In the genomic region with DNA sequence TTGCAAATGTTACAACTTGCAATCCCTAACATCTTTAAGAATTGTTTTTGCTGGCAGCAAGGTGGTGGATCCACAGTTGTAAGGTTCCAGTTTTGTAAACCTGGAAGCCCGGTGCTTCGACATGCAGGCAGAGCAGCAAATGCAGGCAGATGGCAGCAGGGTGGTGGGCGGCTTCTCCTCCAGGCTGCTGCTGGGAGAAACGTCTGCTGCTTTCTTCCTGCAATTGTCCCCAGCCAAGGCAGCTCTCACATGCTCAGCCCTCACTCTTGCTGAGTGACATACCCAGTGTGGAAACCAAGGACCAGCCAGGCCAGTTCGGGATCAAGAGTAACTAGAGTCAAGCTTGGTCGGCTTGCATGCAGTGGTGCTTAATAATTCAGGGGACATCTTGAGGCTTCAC, we compare ENCODE assay signal across 15 cellular contexts.
DNase-seq lines count a peak whose midpoint lies in the region; ATAC-seq and TF ChIP-seq lines count a peak whose summit lies in the region.
"Had no signal": no experiment of that assay in that cellular context is flagged by ENCODE, and none has a peak within 500 bp of the region (broad histone marks: within the 10 kb centered on the region; RNA-seq: fewer than 3 reads in every experiment).

No MANE protein-coding gene starts in this region.

- H2AFZ ChIP-seq in GM23248 = no peak overlapping the region

- H2BK15ac ChIP-seq in mesendoderm (replicated peaks; ENCODE audit: low read depth) = no peak overlapping the region

- H2BK5ac ChIP-seq in mesendoderm (ENCODE audit: low read length) = no peak overlapping the region

- no peak overlapping the region for H4K5ac ChIP-seq in mesendoderm (ENCODE audit: low read length)

- peaks cover 6% of the 10 kb centered on the region; the same call in 1 of the 2 replicates for H3K36me3 ChIP-seq in GM23248 (ENCODE audit: low read depth)
- H3K36me3 ChIP-seq in ascending aorta = peaks cover 0 to 9% of the 10 kb centered on the region in 2 donors
- H3K36me3 ChIP-seq in sigmoid colon = peaks cover 0 to 3% (median 0%) of the 10 kb centered on the region in 4 donors
- H3K36me3 ChIP-seq in mesendoderm (ENCODE audit: control insufficient read depth, insufficient read depth, low read length) = no peaks in the 10 kb centered on the region
- H3K36me3 ChIP-seq: adrenal gland had no signal

- H3K27me3 ChIP-seq in GM23248 (replicated peaks; ENCODE audit: insufficient read depth) = no peaks in the 10 kb centered on the region
- H3K27me3 ChIP-seq in ascending aorta = no peaks in the 10 kb centered on the region
- H3K27me3 ChIP-seq in sigmoid colon = no peaks in the 10 kb centered on the region
- H3K27me3 ChIP-seq in mesendoderm (ENCODE audit: insufficient read depth, low read length, poor library complexity) = no peaks in the 10 kb centered on the region
- H3K27me3 ChIP-seq: adrenal gland had no signal

- H3K4me3 Mint-ChIP-seq in activated CD8-positive, alpha-beta T cell treated with anti-CD3 and anti-CD28 coated beads, Interleukin-2, amount 10 ng/mL, durations not matched to agents 7 days and 5 days = no peak overlapping the region
- H3K4me3 Mint-ChIP-seq: activated T-cell treated with anti-CD3 and anti-CD28 coated beads, Interleukin-2, amount 50 U/mL, for 4 hours; stimulated activated naive CD8-positive, alpha-beta T cell treated with anti-CD3 and anti-CD28 coated beads, Interleukin-15, amount 100 ng/mL, for 72 hours had no signal

- H3K4me2 ChIP-seq in GM23248 (ENCODE audit: unreplicated experiment) (no peak overlapping the region), mesendoderm (ENCODE audit: low read length) (no peak overlapping the region)

- no peak overlapping the region for H3K23ac ChIP-seq in mesendoderm (ENCODE audit: low read length)

- POLR2A ChIA-PET in activated CD8-positive, alpha-beta T cell treated with anti-CD3 and anti-CD28 coated beads, Interleukin-2, amount 10 ng/mL, durations not matched to agents 7 days and 5 days (lab: Charles Lee) = no interaction called here

- no peak overlapping the region for H2AK5ac ChIP-seq in mesendoderm (ENCODE audit: low read length)

- no peak overlapping the region for H3K4ac ChIP-seq in mesendoderm (ENCODE audit: low read depth, low read length)

- in situ Hi-C loops in GM23248 (cut with MboI) = no loop called here

- H3K36me3 Mint-ChIP-seq in activated naive CD4-positive, alpha-beta T cell treated with anti-CD3 and anti-CD28 coated beads, Interleukin-2, amount 50 U/mL, for 72 hours = peaks cover 7 to 18% of the 10 kb centered on the region in 2 donors
- H3K36me3 Mint-ChIP-seq in activated CD8-positive, alpha-beta T cell treated with anti-CD3 and anti-CD28 coated beads, Interleukin-2, amount 10 ng/mL, durations not matched to agents 7 days and 5 days (ENCODE audit: low read depth) = no peaks in the 10 kb centered on the region

- TF ChIP-seq CTCF in ascending aorta (IDR thresholded peaks at IDR 0.05) (no peak), sigmoid colon (IDR thresholded peaks at IDR 0.05) (no peak)

- H3K27ac ChIP-seq in GM23248 (0 out of 2 replicates have a peak overlapping the region, but pooled peaks have one; percentile 9), ascending aorta (peak overlapping the region; percentile 85 to 92), sigmoid colon (peak overlapping the region in 3 of 4 donors; percentile 33 to 76 (median 70)), mesendoderm (ENCODE audit: low read depth, low read length) (no peak overlapping the region)

- H3K9me2 ChIP-seq in GM23248 (ENCODE audit: insufficient read depth) = no peaks in the 10 kb centered on the region

- CTCF ChIA-PET in activated CD8-positive, alpha-beta T cell treated with anti-CD3 and anti-CD28 coated beads, Interleukin-2, amount 10 ng/mL, durations not matched to agents 7 days and 5 days (lab: Charles Lee) = no interaction called here

- H3K27me3 Mint-ChIP-seq in activated CD8-positive, alpha-beta T cell treated with anti-CD3 and anti-CD28 coated beads, Interleukin-2, amount 10 ng/mL, durations not matched to agents 7 days and 5 days (ENCODE audit: low read depth) = no peaks in the 10 kb centered on the region
- H3K27me3 Mint-ChIP-seq: stimulated activated naive CD8-positive, alpha-beta T cell treated with anti-CD3 and anti-CD28 coated beads, Interleukin-15, amount 100 ng/mL, for 72 hours had no signal

- intact Hi-C loops in ascending aorta (cut with DNase I) = no loop called here
- intact Hi-C loops in sigmoid colon (cut with DNase I) = no loop called here

- H3K18ac ChIP-seq in mesendoderm (ENCODE audit: low read length) = no peak overlapping the region

- no peak overlapping the region for H3K4me3 ChIP-seq in GM23248
- H3K4me3 ChIP-seq in ascending aorta = no peak overlapping the region
- H3K4me3 ChIP-seq in sigmoid colon = no peak overlapping the region
- H3K4me3 ChIP-seq in mesendoderm (ENCODE audit: low read length) = no peak overlapping the region
- H3K4me3 ChIP-seq: adrenal gland had no signal

- TF ChIP-seq EP300 in sigmoid colon (IDR thresholded peaks at IDR 0.05) = no peak

- no peaks in the 10 kb centered on the region for H3K79me1 ChIP-seq in mesendoderm (ENCODE audit: low read length)

- no peaks in the 10 kb centered on the region for H3K9me3 ChIP-seq in GM23248 (ENCODE audit: low read depth)
- peaks cover 5 to 16% of the 10 kb centered on the region in 2 donors for H3K9me3 ChIP-seq in ascending aorta
- H3K9me3 ChIP-seq in sigmoid colon = peaks cover 0 to 1% (median 0%) of the 10 kb centered on the region in 4 donors

- H3K56ac ChIP-seq in mesendoderm (ENCODE audit: low read length) = no peak overlapping the region

- WGBS in GM23248 (ENCODE audit: low coverage in 1 of 2, low lambda C conversion rate in 2 of 2, missing lambda C conversion rate in 2 of 2), 2 experiments = 83 to 86% methylated on average over 6 of the region's 6 CpGs
- WGBS in sigmoid colon, 2 donors = 80 to 85% methylated on average over 6 of the region's 6 CpGs
- WGBS in mesendoderm (ENCODE audit: extremely low coverage, insufficient coverage, low lambda C conversion rate) = no CpG with 5 or more reads among the region's 6 CpGs

- peaks cover 7 to 19% of the 10 kb centered on the region in 2 donors for H3K9me3 Mint-ChIP-seq in activated naive CD4-positive, alpha-beta T cell treated with anti-CD3 and anti-CD28 coated beads, Interleukin-2, amount 50 U/mL, for 72 hours
- H3K9me3 Mint-ChIP-seq in activated CD8-positive, alpha-beta T cell treated with anti-CD3 and anti-CD28 coated beads, Interleukin-2, amount 10 ng/mL, durations not matched to agents 7 days and 5 days (ENCODE audit: insufficient read depth) = peaks cover 8% of the 10 kb centered on the region

- no peak for ATAC-seq in HG02763 (IDR thresholded peaks at IDR 0.05; ENCODE audit: unreplicated experiment)
- ATAC-seq in activated naive CD4-positive, alpha-beta T cell treated with anti-CD3 and anti-CD28 coated beads, Interleukin-2, amount 50 U/mL, for 72 hours = no peak
- ATAC-seq in activated CD8-positive, alpha-beta T cell treated with anti-CD3 and anti-CD28 coated beads, Interleukin-2, amount 10 ng/mL, durations not matched to agents 7 days and 5 days = no peak
- ATAC-seq: activated T-cell treated with anti-CD3 and anti-CD28 coated beads, Interleukin-2, amount 50 U/mL, for 4 hours; stimulated activated naive CD8-positive, alpha-beta T cell treated with anti-CD3 and anti-CD28 coated beads, Interleukin-15, amount 100 ng/mL, for 72 hours had no signal

- H3K9ac ChIP-seq in GM23248 (no peak overlapping the region; the same call in 1 of the 2 replicates), mesendoderm (ENCODE audit: low read length) (no peak overlapping the region)

- no peak overlapping the region for H3K27ac Mint-ChIP-seq in activated naive CD4-positive, alpha-beta T cell treated with anti-CD3 and anti-CD28 coated beads, Interleukin-2, amount 50 U/mL, for 72 hours
- H3K27ac Mint-ChIP-seq in activated CD8-positive, alpha-beta T cell treated with anti-CD3 and anti-CD28 coated beads, Interleukin-2, amount 10 ng/mL, durations not matched to agents 7 days and 5 days = no peak overlapping the region

- H4K20me1 ChIP-seq in GM23248 (ENCODE audit: insufficient read depth) = no peaks in the 10 kb centered on the region

- H3F3A ChIP-seq in GM23248 (ENCODE audit: insufficient read depth) = 0 out of 2 replicates have a peak, but pooled peaks cover 5% of the 10 kb centered on the region

- TF ChIP-seq POLR2A in sigmoid colon (IDR thresholded peaks at IDR 0.05) = no peak

- H2BK120ac ChIP-seq in mesendoderm (ENCODE audit: low read depth, low read length) = no peak overlapping the region

- H3K4me1 ChIP-seq in GM23248 (ENCODE audit: insufficient read depth) (peaks cover 12% of the 10 kb centered on the region), ascending aorta (peaks cover 12 to 51% of the 10 kb centered on the region in 2 donors), sigmoid colon (peaks cover 0 to 33% (median 23%) of the 10 kb centered on the region in 4 donors), mesendoderm (ENCODE audit: control insufficient read depth, low read depth, low read length) (no peaks in the 10 kb centered on the region)

- peaks cover 4% of the 10 kb centered on the region for H3K4me1 Mint-ChIP-seq in activated CD8-positive, alpha-beta T cell treated with anti-CD3 and anti-CD28 coated beads, Interleukin-2, amount 10 ng/mL, durations not matched to agents 7 days and 5 days (ENCODE audit: low read depth)

- no peaks in the 10 kb centered on the region for H3K79me2 ChIP-seq in GM23248 (ENCODE audit: insufficient read depth)
- no peaks in the 10 kb centered on the region for H3K79me2 ChIP-seq in mesendoderm (ENCODE audit: control insufficient read depth, insufficient read depth, low read length)

- H4K8ac ChIP-seq in mesendoderm (ENCODE audit: low read depth, low read length) = no peak overlapping the region

- no peak for DNase-seq in GM23248
- peak in 1 of 2 donors; percentile 58 for DNase-seq in ascending aorta (ENCODE audit: low spot score in 2 of 2)
- peak; percentile 48 for DNase-seq in islet precursor cell
- peak; percentile 47 for DNase-seq in sigmoid colon
- no peak for DNase-seq in mesendoderm
- no peak for DNase-seq in activated naive CD4-positive, alpha-beta T cell treated with anti-CD3 and anti-CD28 coated beads, Interleukin-2, amount 50 U/mL, for 72 hours (ENCODE audit: low spot score in 2 of 2)
- DNase-seq in activated CD8-positive, alpha-beta T cell treated with anti-CD3 and anti-CD28 coated beads, Interleukin-2, amount 10 ng/mL, durations not matched to agents 7 days and 5 days = no peak
- DNase-seq: activated CD4-positive, alpha-beta T cell treated with anti-CD3 and anti-CD28 coated beads for 48 hours; activated T-cell treated with anti-CD3 and anti-CD28 coated beads, Interleukin-2, amount 50 U/mL, for 4 hours; KG1; NCI-H69; stimulated activated naive CD8-positive, alpha-beta T cell treated with anti-CD3 and anti-CD28 coated beads, Interleukin-15, amount 100 ng/mL, for 72 hours; T-helper 1 cell had no signal

Comparison
In these comparisons a context has a peak if more than half of its experiments do, and no peak if none do; other contexts are left out.
1. DNase-seq: peak in islet precursor cell (single experiment) and sigmoid colon (single experiment); none in GM23248 (single experiment), mesendoderm (single experiment), activated naive CD4-positive, alpha-beta T cell treated with anti-CD3 and anti-CD28 coated beads, Interleukin-2, amount 50 U/mL, for 72 hours (0 of 2) and activated CD8-positive, alpha-beta T cell treated with anti-CD3 and anti-CD28 coated beads, Interleukin-2, amount 10 ng/mL, durations not matched to agents 7 days and 5 days (single experiment).